ENCODE assay signal across 8 cellular contexts in genomic region chr17:81991684-81992513, GRCh38. TPM values are rescaled to one million over a fixed set of nuclear protein-coding genes. Genes with fewer than 3 reads are reported as not detected.
A peak's percentile ranks its signal among the peaks of the same experiment; 100 is the strongest.
DNase-seq lines count a peak whose midpoint lies in the region; ATAC-seq lines count a peak whose summit lies in the region.

No MANE protein-coding gene starts in this region.

- H3K4me3 ChIP-seq in esophagus (ENCODE audit: low read depth in 1 of 2, low read length in 2 of 2) (no peak overlapping the region), mucosa of stomach (ENCODE audit: low read length) (no peak overlapping the region)

- ATAC-seq in HG03520 (IDR thresholded peaks at IDR 0.05; ENCODE audit: unreplicated experiment) (no peak), HG02981 (IDR thresholded peaks at IDR 0.05; ENCODE audit: unreplicated experiment) (no peak)

- peak overlapping the region; percentile 55 for H3K9ac ChIP-seq in mucosa of stomach (ENCODE audit: low read length)

- DNase-seq in DMS153 (lab: John Stamatoyannopoulos, UW) = peak; percentile 49
- DNase-seq in NCI-H510A treated with DMSO at 0.1 percent for 48 hours (lab: John Stamatoyannopoulos, UW) = peak; percentile 78
- no peak for DNase-seq in effector CD4-positive, alpha-beta T cell
- DNase-seq in activated CD8-positive, alpha-beta memory T cell treated with anti-CD3 and anti-CD28 coated beads, Interleukin-2, amount 50 U/mL, for 48 hours = no peak

- peak overlapping the region; percentile 83 for H3K27ac ChIP-seq in esophagus (ENCODE audit: low read depth in 2 of 2, low read length in 1 of 2)

- 31 to 33% methylated on average over 41 of the region's 41 CpGs for WGBS in esophagus, 2 donors

- H3K9me3 ChIP-seq in esophagus (ENCODE audit: control insufficient read depth in 2 of 2, insufficient read depth in 1 of 2, low read depth in 1 of 2, low read length in 1 of 2) (no peaks in the 10 kb centered on the region), mucosa of stomach (ENCODE audit: control insufficient read depth, low read length) (no peaks in the 10 kb centered on the region)

- H3K27me3 ChIP-seq in esophagus (ENCODE audit: control insufficient read depth in 1 of 2, insufficient read depth in 2 of 2, low read length in 2 of 2) (no peaks in the 10 kb centered on the region), mucosa of stomach (ENCODE audit: control insufficient read depth, insufficient read depth, low read length) (no peaks in the 10 kb centered on the region)

- H3K4me1 ChIP-seq in esophagus (ENCODE audit: control insufficient read depth in 2 of 2, insufficient read depth in 2 of 2, low read length in 1 of 2) (peaks cover 6 to 23% of the 10 kb centered on the region in 2 donors), mucosa of stomach (ENCODE audit: control insufficient read depth, insufficient read depth, low read length) (peaks cover 40% of the 10 kb centered on the region)

- peaks cover 3 to 11% of the 10 kb centered on the region in 2 donors for H3K36me3 ChIP-seq in esophagus (ENCODE audit: control insufficient read depth in 2 of 2, insufficient read depth in 2 of 2, low read length in 1 of 2)
- H3K36me3 ChIP-seq in mucosa of stomach (ENCODE audit: control insufficient read depth, insufficient read depth, low read length) = no peaks in the 10 kb centered on the region

RNA-seq across cellular contexts. Expression of gene ASPSCR1, which starts 14.5 kb away (rescaled TPM):
- polyA plus RNA-seq in esophagus = 10 to 100 TPM; 19.1 to 29.8 TPM

RNA-seq across cellular contexts. Expression of gene CENPX, which starts 30.8 kb away (rescaled TPM):
- polyA plus RNA-seq in esophagus = 100 to 1,000 TPM in 1 of 2 donors, 10 to 100 TPM in 1; 86.8 to 117 TPM

RNA-seq across cellular contexts. Expression of gene NOTUM, which starts 30.9 kb away (rescaled TPM):
- under 1 TPM; 0.07 to 0.08 TPM for polyA plus RNA-seq in esophagus

RNA-seq across cellular contexts. Expression of gene LRRC45, which starts 31.2 kb away (rescaled TPM):
- polyA plus RNA-seq in esophagus = 10 to 100 TPM; 10.6 to 17.2 TPM

RNA-seq across cellular contexts. Expression of gene RAC3, which starts 39.6 kb away (rescaled TPM):
- polyA plus RNA-seq in esophagus = 1 to 10 TPM; 7.1 to 9.6 TPM

Comparison
In these comparisons a context has a peak if more than half of its experiments do, and no peak if none do; other contexts are left out.
1. DNase-seq: peak in DMS153 (single experiment) and NCI-H510A treated with DMSO at 0.1 percent for 48 hours (single experiment); none in effector CD4-positive, alpha-beta T cell (single experiment) and activated CD8-positive, alpha-beta memory T cell treated with anti-CD3 and anti-CD28 coated beads, Interleukin-2, amount 50 U/mL, for 48 hours (single experiment).